In genomic region chr12:122732611-122733010, GRCh38 we compare ENCODE assay signal across 22 cellular contexts. TPM values are rescaled to one million over a fixed set of nuclear protein-coding genes. Genes with fewer than 3 reads are reported as not detected.
DNase-seq lines count a peak whose midpoint lies in the region; ATAC-seq lines count a peak whose summit lies in the region.
"Had no signal": no experiment of that assay in that cellular context is flagged by ENCODE, and none has a peak within 500 bp of the region (broad histone marks: within the 10 kb centered on the region; RNA-seq: fewer than 3 reads in every experiment).

No MANE protein-coding gene starts in this region.

- in situ Hi-C loops in GM23248 (cut with MboI) = no loop called here

- no peaks in the 10 kb centered on the region for H3K36me3 ChIP-seq in GM23248 (ENCODE audit: low read depth)
- H3K36me3 ChIP-seq: breast epithelium, colonic mucosa, prostate gland, SJSA1 had no signal

- 67 to 79% methylated on average over 4 of the region's 4 CpGs for WGBS in GM23248 (ENCODE audit: low coverage in 1 of 2, low lambda C conversion rate in 2 of 2, missing lambda C conversion rate in 2 of 2), 2 experiments

- peaks cover 5% of the 10 kb centered on the region; the same call in 1 of the 2 replicates for H3K27me3 ChIP-seq in GM23248 (replicated peaks; ENCODE audit: insufficient read depth)
- H3K27me3 ChIP-seq: breast epithelium, colonic mucosa, SJSA1 had no signal

- H3K27ac ChIP-seq in GM23248 = no peak overlapping the region
- H3K27ac ChIP-seq: breast epithelium, colonic mucosa, prostate gland, SJSA1 had no signal

- no peaks in the 10 kb centered on the region for H3K27me3 Mint-ChIP-seq in stimulated activated naive CD8-positive, alpha-beta T cell treated with anti-CD3 and anti-CD28 coated beads, Interleukin-15, Interleukin-2, amounts not matched to agents 100 ng/mL and 50 ng/mL, for 24 hours
- H3K27me3 Mint-ChIP-seq in activated T-helper 1 cell treated with anti-CD3 and anti-CD28 coated beads, Interleukin-12 subunit alpha, Interleukin-12 subunit beta, Interleukin-2, Interleukin-4 antibody, amounts not matched to agents 30 ng/mL and 10 ng/mL and 1 ng/mL, durations not matched to agents 14 hours and 24 hours and 36 hours (ENCODE audit: insufficient read depth) = no peaks in the 10 kb centered on the region

- no peaks in the 10 kb centered on the region for H3K36me3 Mint-ChIP-seq in stimulated activated naive CD8-positive, alpha-beta T cell treated with anti-CD3 and anti-CD28 coated beads, Interleukin-15, Interleukin-2, amounts not matched to agents 100 ng/mL and 50 ng/mL, for 24 hours (ENCODE audit: low read depth)
- peaks cover 12% of the 10 kb centered on the region for H3K36me3 Mint-ChIP-seq in activated T-helper 1 cell treated with anti-CD3 and anti-CD28 coated beads, Interleukin-12 subunit alpha, Interleukin-12 subunit beta, Interleukin-2, Interleukin-4 antibody, amounts not matched to agents 30 ng/mL and 10 ng/mL and 1 ng/mL, durations not matched to agents 14 hours and 24 hours and 36 hours (ENCODE audit: low read depth)

- no peaks in the 10 kb centered on the region for H3K4me1 ChIP-seq in GM23248 (ENCODE audit: insufficient read depth)
- H3K4me1 ChIP-seq: breast epithelium, colonic mucosa, prostate gland, SJSA1 had no signal

- no peak overlapping the region for H3K9ac ChIP-seq in GM23248

- H4K20me1 ChIP-seq in GM23248 (ENCODE audit: insufficient read depth) = no peaks in the 10 kb centered on the region

- H3K79me2 ChIP-seq in GM23248 (ENCODE audit: insufficient read depth) = no peaks in the 10 kb centered on the region

- peak overlapping the region; percentile 89 for H3K27ac Mint-ChIP-seq in stimulated activated naive CD8-positive, alpha-beta T cell treated with anti-CD3 and anti-CD28 coated beads, Interleukin-15, Interleukin-2, amounts not matched to agents 100 ng/mL and 50 ng/mL, for 24 hours
- peak overlapping the region; percentile 90 for H3K27ac Mint-ChIP-seq in activated T-helper 1 cell treated with anti-CD3 and anti-CD28 coated beads, Interleukin-12 subunit alpha, Interleukin-12 subunit beta, Interleukin-2, Interleukin-4 antibody, amounts not matched to agents 30 ng/mL and 10 ng/mL and 1 ng/mL, durations not matched to agents 14 hours and 24 hours and 36 hours
- H3K27ac Mint-ChIP-seq: endodermal cell, H9 had no signal

- no peak for ATAC-seq in stimulated activated naive CD8-positive, alpha-beta T cell treated with anti-CD3 and anti-CD28 coated beads, Interleukin-15, Interleukin-2, amounts not matched to agents 100 U/mL and 50 U/mL, for 24 hours

- no peaks in the 10 kb centered on the region for H3F3A ChIP-seq in GM23248 (ENCODE audit: insufficient read depth)

- no peak overlapping the region for H3K4me3 Mint-ChIP-seq in stimulated activated naive CD8-positive, alpha-beta T cell treated with anti-CD3 and anti-CD28 coated beads, Interleukin-15, Interleukin-2, amounts not matched to agents 100 ng/mL and 50 ng/mL, for 24 hours
- H3K4me3 Mint-ChIP-seq in activated T-helper 1 cell treated with anti-CD3 and anti-CD28 coated beads, Interleukin-12 subunit alpha, Interleukin-12 subunit beta, Interleukin-2, Interleukin-4 antibody, amounts not matched to agents 30 ng/mL and 10 ng/mL and 1 ng/mL, durations not matched to agents 14 hours and 24 hours and 36 hours = peak overlapping the region; percentile 62
- H3K4me3 Mint-ChIP-seq: endodermal cell, H9 had no signal

- peaks cover 4% of the 10 kb centered on the region for H3K9me3 Mint-ChIP-seq in stimulated activated naive CD8-positive, alpha-beta T cell treated with anti-CD3 and anti-CD28 coated beads, Interleukin-15, Interleukin-2, amounts not matched to agents 100 ng/mL and 50 ng/mL, for 24 hours
- H3K9me3 Mint-ChIP-seq in activated T-helper 1 cell treated with anti-CD3 and anti-CD28 coated beads, Interleukin-12 subunit alpha, Interleukin-12 subunit beta, Interleukin-2, Interleukin-4 antibody, amounts not matched to agents 30 ng/mL and 10 ng/mL and 1 ng/mL, durations not matched to agents 14 hours and 24 hours and 36 hours = peaks cover 16% of the 10 kb centered on the region
- H3K9me3 Mint-ChIP-seq: endodermal cell had no signal

- no peak overlapping the region for H3K4me3 ChIP-seq in GM23248
- H3K4me3 ChIP-seq: breast epithelium, colonic mucosa, prostate gland, SJSA1 had no signal

- no peak for DNase-seq in stimulated activated naive CD8-positive, alpha-beta T cell treated with anti-CD3 and anti-CD28 coated beads, Interleukin-15, Interleukin-2, amounts not matched to agents 100 U/mL and 50 U/mL, for 24 hours
- no peak for DNase-seq in activated T-helper 1 cell treated with anti-CD3 and anti-CD28 coated beads, Interleukin-12 subunit alpha, Interleukin-12 subunit beta, Interleukin-2, Interleukin-4 antibody, amounts not matched to agents 30 ng/mL and 10 ng/mL and 1 ng/mL, durations not matched to agents 14 hours and 24 hours and 36 hours (ENCODE audit: low spot score)
- DNase-seq in mesenteric fat pad (ENCODE audit: low spot score) = peak; percentile 43
- DNase-seq in NCI-H1105 (lab: John Stamatoyannopoulos, UW) = no peak
- no peak for DNase-seq in SW480 (ENCODE audit: low spot score)
- no peak for DNase-seq in GM23248
- DNase-seq: activated CD8-positive, alpha-beta memory T cell treated with anti-CD3 and anti-CD28 coated beads, Interleukin-2, amount 50 U/mL, for 4 hours; colonic mucosa; DMS79 treated with DMSO at 0.1 percent for 48 hours; endodermal cell; glutamatergic neuron; H9; Kasumi-1; mammary epithelial cell; NCI-H1105 treated with DMSO at 0.1 percent for 48 hours; NCI-H446 treated with DMSO at 0.1 percent for 48 hours had no signal

- intact Hi-C loops in activated T-helper 1 cell treated with anti-CD3 and anti-CD28 coated beads, Interleukin-12 subunit alpha, Interleukin-12 subunit beta, Interleukin-2, Interleukin-4 antibody, amounts not matched to agents 30 ng/mL and 10 ng/mL and 1 ng/mL, durations not matched to agents 14 hours and 24 hours and 36 hours (cut with micrococcal nuclease) = loop anchor here (1.0 to 10.0 kb wide), 9 partner anchors 12 to 930 kb away; partner anchors contain the start of genes DENR, KNTC1, MLXIP and RSRC2

- no peaks in the 10 kb centered on the region for H3K9me2 ChIP-seq in GM23248 (ENCODE audit: insufficient read depth)

- no peak overlapping the region for H2AFZ ChIP-seq in GM23248

- no peak overlapping the region for H3K4me2 ChIP-seq in GM23248 (ENCODE audit: unreplicated experiment)

- H3K9me3 ChIP-seq in GM23248 (ENCODE audit: low read depth) = no peaks in the 10 kb centered on the region
- H3K9me3 ChIP-seq: breast epithelium, colonic mucosa, prostate gland, SJSA1 had no signal

- peaks cover 54% of the 10 kb centered on the region for H3K4me1 Mint-ChIP-seq in stimulated activated naive CD8-positive, alpha-beta T cell treated with anti-CD3 and anti-CD28 coated beads, Interleukin-15, Interleukin-2, amounts not matched to agents 100 ng/mL and 50 ng/mL, for 24 hours (ENCODE audit: low read depth)
- peaks cover 64% of the 10 kb centered on the region for H3K4me1 Mint-ChIP-seq in activated T-helper 1 cell treated with anti-CD3 and anti-CD28 coated beads, Interleukin-12 subunit alpha, Interleukin-12 subunit beta, Interleukin-2, Interleukin-4 antibody, amounts not matched to agents 30 ng/mL and 10 ng/mL and 1 ng/mL, durations not matched to agents 14 hours and 24 hours and 36 hours (ENCODE audit: low read depth)

RNA-seq across cellular contexts. Expression of gene HCAR1, which starts 2.0 kb away (rescaled TPM):
- 7.6 and 8.6 TPM in 2 replicates for total RNA-seq in activated T-helper 1 cell treated with anti-CD3 and anti-CD28 coated beads, Interleukin-12 subunit alpha, Interleukin-12 subunit beta, Interleukin-2, Interleukin-4 antibody, amounts not matched to agents 30 ng/mL and 10 ng/mL and 1 ng/mL, durations not matched to agents 14 hours and 24 hours and 36 hours
- total RNA-seq in mesenteric fat pad = 6.1 TPM
- total RNA-seq in GM23248 (2014; rRNA removed; shearing (Covaris generic)) = not detected in 2 replicates
- not detected in 2 replicates for polyA plus RNA-seq in GM23248 (2016; fragmentation: Nextera tagmentation; extraction: Ambion mirVana)
- total RNA-seq: SJSA1 had no signal
- polyA plus RNA-seq: neural cell had no signal

RNA-seq across cellular contexts. Expression of gene HCAR3, which starts 16.0 kb away (rescaled TPM):
- 0.62 and 0.66 TPM in 2 replicates for total RNA-seq in activated T-helper 1 cell treated with anti-CD3 and anti-CD28 coated beads, Interleukin-12 subunit alpha, Interleukin-12 subunit beta, Interleukin-2, Interleukin-4 antibody, amounts not matched to agents 30 ng/mL and 10 ng/mL and 1 ng/mL, durations not matched to agents 14 hours and 24 hours and 36 hours
- total RNA-seq in mesenteric fat pad = 7.2 TPM
- not detected in 2 replicates for total RNA-seq in GM23248 (2014; rRNA removed; shearing (Covaris generic))
- polyA plus RNA-seq in GM23248 (2016; fragmentation: Nextera tagmentation; extraction: Ambion mirVana) = not detected in 2 replicates
- total RNA-seq: endodermal cell, H9, SJSA1 had no signal
- polyA plus RNA-seq: neural cell had no signal

RNA-seq across cellular contexts. Expression of gene DENR, which starts 20.0 kb away (rescaled TPM):
- 87.6 and 88.7 TPM in 2 replicates for total RNA-seq in activated T-helper 1 cell treated with anti-CD3 and anti-CD28 coated beads, Interleukin-12 subunit alpha, Interleukin-12 subunit beta, Interleukin-2, Interleukin-4 antibody, amounts not matched to agents 30 ng/mL and 10 ng/mL and 1 ng/mL, durations not matched to agents 14 hours and 24 hours and 36 hours
- 35.1 TPM for total RNA-seq in mesenteric fat pad
- 42.2 and 48.6 TPM in 2 replicates for total RNA-seq in GM23248 (2014; rRNA removed; shearing (Covaris generic))
- 80.5 and 83.3 TPM in 2 replicates for polyA plus RNA-seq in GM23248 (2016; fragmentation: Nextera tagmentation; extraction: Ambion mirVana)

RNA-seq across cellular contexts. Expression of gene HCAR2, which starts 29.5 kb away (rescaled TPM):
- 0.52 and 0.61 TPM in 2 replicates for total RNA-seq in activated T-helper 1 cell treated with anti-CD3 and anti-CD28 coated beads, Interleukin-12 subunit alpha, Interleukin-12 subunit beta, Interleukin-2, Interleukin-4 antibody, amounts not matched to agents 30 ng/mL and 10 ng/mL and 1 ng/mL, durations not matched to agents 14 hours and 24 hours and 36 hours
- 33.6 TPM for total RNA-seq in mesenteric fat pad
- not detected in 2 replicates for total RNA-seq in GM23248 (2014; rRNA removed; shearing (Covaris generic))
- polyA plus RNA-seq in GM23248 (2016; fragmentation: Nextera tagmentation; extraction: Ambion mirVana) = not detected in 2 replicates
- total RNA-seq: endodermal cell; H9; SJSA1; T-helper 2 cell treated with Interferon-gamma antibody and Interleukin-4, amounts not matched to agents 100 ng/mL and 5 ng/mL, for 36 hours had no signal
- polyA plus RNA-seq: neural cell had no signal

RNA-seq across cellular contexts. Expression of gene CCDC62, which starts 41.8 kb away (rescaled TPM):
- 0.93 and 1.3 TPM in 2 replicates for total RNA-seq in activated T-helper 1 cell treated with anti-CD3 and anti-CD28 coated beads, Interleukin-12 subunit alpha, Interleukin-12 subunit beta, Interleukin-2, Interleukin-4 antibody, amounts not matched to agents 30 ng/mL and 10 ng/mL and 1 ng/mL, durations not matched to agents 14 hours and 24 hours and 36 hours
- total RNA-seq in mesenteric fat pad = 0.35 TPM
- total RNA-seq in GM23248 (2014; rRNA removed; shearing (Covaris generic)) = 0.22 TPM in 1 of 2 replicates, not detected in the other
- 0.22 TPM in 1 of 2 replicates, not detected in the other for polyA plus RNA-seq in GM23248 (2016; fragmentation: Nextera tagmentation; extraction: Ambion mirVana)
